In the genomic region with DNA sequence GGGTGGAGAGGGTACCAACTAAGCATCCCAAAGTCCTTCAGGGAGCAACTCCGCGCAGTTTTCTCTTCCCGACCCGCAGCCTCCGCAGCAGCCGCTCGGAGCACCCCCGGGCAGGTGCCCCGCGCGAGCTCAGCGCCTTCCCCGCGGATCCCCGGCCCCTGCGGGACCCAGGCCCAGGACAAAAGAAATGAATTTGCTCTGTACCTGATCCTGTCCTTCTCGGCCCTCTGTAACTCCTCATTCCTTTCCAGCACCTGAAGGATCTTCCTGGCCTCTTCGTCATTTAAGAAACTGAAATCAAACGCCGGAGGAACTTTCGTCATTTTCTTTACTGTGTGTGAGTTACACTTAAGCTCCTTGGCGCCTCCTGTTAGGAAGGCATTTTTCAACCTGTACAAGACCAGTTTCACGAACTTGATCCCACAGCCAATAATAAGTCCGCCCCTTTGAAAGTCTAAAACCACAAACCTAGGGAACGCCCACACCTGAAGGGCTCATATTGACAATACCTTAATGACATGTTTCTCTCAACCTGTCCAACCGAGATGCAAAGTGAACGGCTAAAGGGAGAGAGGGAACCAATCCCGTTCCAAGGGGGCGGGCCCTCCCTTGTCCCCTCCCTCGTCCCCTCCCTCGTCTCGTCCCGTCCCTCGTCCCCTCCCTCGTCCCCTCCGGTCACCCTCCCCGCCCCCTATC, we compare ENCODE assay signal across 1 cellular context.
TF ChIP-seq lines count a peak whose summit lies in the region.

Gene EXPH5, minus strand, starts transcription at position 555 of the 696 bp plus-strand sequence. Its CDS starts 232 bp downstream, at position 323.

TF ChIP-seq in H1, 55 proteins besides CTCF, POLR2A, EP300 and RAD21:
- TF ChIP-seq TAF1 (IDR thresholded peaks at IDR 0.05; ENCODE audit: low read depth, low read length) (peak; percentile 43; the same call in 1 of the 2 replicates), GTF2F1 (IDR thresholded peaks at IDR 0.05; ENCODE audit: borderline replicate concordance, low read depth, low read length) (no peak), TBP (IDR thresholded peaks at IDR 0.05; ENCODE audit: low read depth, low read length) (0 out of 2 replicates have a peak, but pooled peaks have one; percentile 23), HDAC2 (IDR thresholded peaks at IDR 0.05; ENCODE audit: borderline replicate concordance in 1 of 2, low read depth in 2 of 2, low read length in 2 of 2) (peak in 1 of 2 experiments; percentile 89; a peak in 2 of 4 replicates), BRCA1 (IDR thresholded peaks at IDR 0.05; ENCODE audit: low read depth, low read length) (no peak), KDM4A (IDR thresholded peaks at IDR 0.05; ENCODE audit: low read depth, low read length, severe bottlenecking) (peak; percentile 2), SIN3A (conservative IDR thresholded peaks at IDR 0.05 in 1 of 2, IDR thresholded peaks at IDR 0.05 in 1 of 2; ENCODE audit: low read depth in 1 of 2, low read length in 2 of 2) (peak; percentile 50 to 88; a peak in 2 of 4 replicates), RBBP5 (IDR thresholded peaks at IDR 0.05; ENCODE audit: borderline replicate concordance, low read depth, low read length) (no peak; the same call in 1 of the 2 replicates), SP2 (IDR thresholded peaks at IDR 0.05; ENCODE audit: low read length) (0 out of 2 replicates have a peak, but pooled peaks have one; percentile 9), CHD2 (IDR thresholded peaks at IDR 0.05; ENCODE audit: low read length) (0 out of 2 replicates have a peak, but pooled peaks have one; percentile 36), SP1 (IDR thresholded peaks at IDR 0.05; ENCODE audit: low read depth, low read length) (peak; percentile 75), CHD1 (IDR thresholded peaks at IDR 0.05; ENCODE audit: low read depth, low read length) (no peak), ASH2L (IDR thresholded peaks at IDR 0.05; ENCODE audit: low read length) (peak; percentile 75)
